ENCODE assay signal across 22 cellular contexts in the genomic region with DNA sequence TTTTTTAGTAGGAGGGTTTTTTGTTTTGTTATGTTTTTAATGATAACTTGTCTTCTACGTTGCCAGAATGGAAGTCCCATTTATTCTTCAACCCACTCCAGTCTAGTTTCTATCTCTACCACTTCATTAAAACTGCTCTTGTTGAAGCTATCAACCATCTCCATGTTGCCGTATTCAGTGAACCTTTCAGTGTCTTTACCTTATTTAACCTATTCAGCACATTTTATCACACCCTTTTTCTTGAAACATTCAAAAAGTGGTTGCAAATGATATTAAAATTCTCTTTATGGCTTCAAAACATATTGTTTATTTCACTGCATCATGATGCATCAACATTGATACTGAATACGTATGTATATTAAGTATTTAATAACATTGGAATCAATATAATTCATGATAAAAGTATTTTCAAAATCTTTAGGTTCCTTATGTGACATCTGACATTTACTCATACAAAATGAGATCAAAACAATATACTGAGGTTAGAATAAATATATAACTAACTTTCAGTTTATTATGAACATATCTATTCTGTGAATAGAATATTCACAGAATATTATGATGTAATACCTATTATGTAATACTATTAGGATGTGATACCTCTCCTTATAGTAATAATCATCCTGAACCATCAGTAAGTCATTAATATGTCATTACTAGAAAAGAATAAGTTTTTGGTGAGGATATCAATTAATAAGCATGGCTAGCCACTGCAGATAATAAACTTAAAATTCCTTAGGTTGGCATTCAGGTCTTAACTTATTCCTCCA. TPM values are rescaled to one million over a fixed set of nuclear protein-coding genes. Genes with fewer than 3 reads are reported as not detected.
DNase-seq lines count a peak whose midpoint lies in the region; ATAC-seq, FAIRE-seq and TF ChIP-seq lines count a peak whose summit lies in the region.
"Had no signal": no experiment of that assay in that cellular context is flagged by ENCODE, and none has a peak within 500 bp of the region (broad histone marks: within the 10 kb centered on the region; RNA-seq: fewer than 3 reads in every experiment).

No MANE protein-coding gene starts in this region.

- no peak overlapping the region for H2AK5ac ChIP-seq in mesendoderm (ENCODE audit: low read length)

- no peak overlapping the region for H4K5ac ChIP-seq in mesendoderm (ENCODE audit: low read length)

- H3K4me1 ChIP-seq in gastroesophageal sphincter (no peaks in the 10 kb centered on the region), mesendoderm (ENCODE audit: control insufficient read depth, low read depth, low read length) (no peaks in the 10 kb centered on the region)
- H3K4me1 ChIP-seq: BLaER1, Caco-2 had no signal

- H3K56ac ChIP-seq in mesendoderm (ENCODE audit: low read length) = no peak overlapping the region

- no peak for TF ChIP-seq POLR2A in gastroesophageal sphincter (IDR thresholded peaks at IDR 0.05)

- no peaks in the 10 kb centered on the region for H3K79me1 ChIP-seq in mesendoderm (ENCODE audit: low read length)

- H2BK5ac ChIP-seq in mesendoderm (ENCODE audit: low read length) = no peak overlapping the region

- H3K4ac ChIP-seq in mesendoderm (ENCODE audit: low read depth, low read length) = no peak overlapping the region

- no peak overlapping the region for H2BK15ac ChIP-seq in mesendoderm (replicated peaks; ENCODE audit: low read depth)

- no peak overlapping the region for H3K23ac ChIP-seq in mesendoderm (ENCODE audit: low read length)

- no peak for TF ChIP-seq CTCF in gastroesophageal sphincter (IDR thresholded peaks at IDR 0.05)

- ATAC-seq in gastroesophageal sphincter (no peak), GM19397 (IDR thresholded peaks at IDR 0.05; ENCODE audit: unreplicated experiment) (no peak)
- ATAC-seq: CD8-positive, alpha-beta T cell; HCT116 had no signal

- H3K9ac ChIP-seq in mesendoderm (ENCODE audit: low read length) = no peak overlapping the region
- H3K9ac ChIP-seq: BLaER1, GM23248 had no signal

- H3K27ac ChIP-seq in gastroesophageal sphincter = no peak overlapping the region
- no peak overlapping the region for H3K27ac ChIP-seq in mesendoderm (ENCODE audit: low read depth, low read length)
- H3K27ac ChIP-seq: BLaER1, C4-2B, GM23248 had no signal

- 57 to 64% methylated on average over 3 of the region's 3 CpGs for WGBS in gastroesophageal sphincter (ENCODE audit: low coverage in 1 of 2), 2 donors
- no CpG with 5 or more reads among the region's 3 CpGs for WGBS in mesendoderm (ENCODE audit: extremely low coverage, insufficient coverage, low lambda C conversion rate)

- H3K27me3 ChIP-seq in gastroesophageal sphincter = peaks cover 27% of the 10 kb centered on the region
- no peaks in the 10 kb centered on the region for H3K27me3 ChIP-seq in mesendoderm (ENCODE audit: insufficient read depth, low read length, poor library complexity)
- H3K27me3 ChIP-seq: BLaER1 had no signal

- no peaks in the 10 kb centered on the region for H3K9me3 ChIP-seq in gastroesophageal sphincter
- H3K9me3 ChIP-seq: Caco-2 had no signal

- H3K18ac ChIP-seq in mesendoderm (ENCODE audit: low read length) = no peak overlapping the region

- DNase-seq in mesendoderm = no peak
- no peak for DNase-seq in NCI-H748 treated with DMSO at 0.1 percent for 48 hours (lab: John Stamatoyannopoulos, UW)
- DNase-seq: 8988T; Caco-2; CD4-positive, CD25-positive, alpha-beta regulatory T cell; CD8-positive, alpha-beta T cell; DMS 273 treated with DMSO at 0.1 percent for 48 hours; DMS79 treated with DMSO at 0.1 percent for 48 hours; GM23248; H9; HFFc6 had no signal

- H2BK120ac ChIP-seq in mesendoderm (ENCODE audit: low read depth, low read length) = no peak overlapping the region

- no peak for TF ChIP-seq EP300 in gastroesophageal sphincter (IDR thresholded peaks at IDR 0.05)

- FAIRE-seq in A204.1 (lab: Jason Lieb, UNC) (peak; percentile 11), G401.6 (lab: Jason Lieb, UNC) (peak; percentile 77), TTC549 (lab: Jason Lieb, UNC) (peak; percentile 88), endometrium (lab: Jason Lieb, UNC) (peak; percentile 31)
- FAIRE-seq: GM12892, H1 had no signal

- no peak overlapping the region for H3K4me2 ChIP-seq in mesendoderm (ENCODE audit: low read length)
- H3K4me2 ChIP-seq: BLaER1 had no signal

- no peak overlapping the region for H3K4me3 ChIP-seq in gastroesophageal sphincter
- no peak overlapping the region for H3K4me3 ChIP-seq in mesendoderm (ENCODE audit: low read length)
- H3K4me3 ChIP-seq: BLaER1, GM23248 had no signal

- no peaks in the 10 kb centered on the region for H3K79me2 ChIP-seq in mesendoderm (ENCODE audit: control insufficient read depth, insufficient read depth, low read length)

- no peaks in the 10 kb centered on the region for H3K36me3 ChIP-seq in gastroesophageal sphincter
- H3K36me3 ChIP-seq in mesendoderm (ENCODE audit: control insufficient read depth, insufficient read depth, low read length) = no peaks in the 10 kb centered on the region
- H3K36me3 ChIP-seq: BLaER1 had no signal

- H4K8ac ChIP-seq in mesendoderm (ENCODE audit: low read depth, low read length) = no peak overlapping the region

RNA-seq across cellular contexts. Expression of a gene that starts 52.0 kb away (rescaled TPM):
- 100 to 1,000 TPM in 1 of 4 donors, 10 to 100 TPM in 3; 71.0 to 108 (median 90.4) TPM for total RNA-seq in gastroesophageal sphincter
- 111 TPM for polyA plus RNA-seq in mesendoderm (2013, experiment 1 of 2)
- polyA plus RNA-seq in mesendoderm (2013, experiment 2 of 2) = 114 TPM
